Comparison of ENCODE assay signal across 13 cellular contexts in genomic region chr1:1857096-1857703, GRCh38. TPM values are rescaled to one million over a fixed set of nuclear protein-coding genes. Genes with fewer than 3 reads are reported as not detected.
DNase-seq lines count a peak whose midpoint lies in the region; ATAC-seq and TF ChIP-seq lines count a peak whose summit lies in the region.
"Had no signal": no experiment of that assay in that cellular context is flagged by ENCODE, and none has a peak within 500 bp of the region (broad histone marks: within the 10 kb centered on the region; RNA-seq: fewer than 3 reads in every experiment).

No MANE protein-coding gene starts in this region.

- H3K27ac Mint-ChIP-seq in CD4-positive, alpha-beta memory T cell, result peak overlapping the region; percentile 53 to 91 (median 83)
- peak overlapping the region; percentile 73 for H3K27ac Mint-ChIP-seq in progenitor cell of endocrine pancreas

- no peak for TF ChIP-seq CTCF in OCI-LY7 (conservative IDR thresholded peaks at IDR 0.05; ENCODE audit: low read length)
- no peak for TF ChIP-seq CTCF in progenitor cell of endocrine pancreas (IDR thresholded peaks at IDR 0.05; ENCODE audit: unreplicated experiment)

- H2AFZ ChIP-seq in OCI-LY7 (ENCODE audit: low read length), result no peak overlapping the region

- peaks cover 86% of the 10 kb centered on the region for H3K4me1 ChIP-seq in CD4-positive, alpha-beta memory T cell (ENCODE audit: insufficient read depth, low read length)
- peaks cover 66% of the 10 kb centered on the region for H3K4me1 ChIP-seq in OCI-LY7 (ENCODE audit: insufficient read depth, low read length, poor library complexity, severe bottlenecking)

- no peaks in the 10 kb centered on the region for H3K9me2 ChIP-seq in OCI-LY7 (ENCODE audit: insufficient read depth, low read length)

- CTCF ChIA-PET in CD4-positive, alpha-beta memory T cell (lab: Charles Lee; ENCODE audit: partially characterized antibody), result no interaction called here
- CTCF ChIA-PET in OCI-LY7 (lab: Charles Lee; ENCODE audit: unreplicated experiment), result no interaction called here

- intact Hi-C loops in CD4-positive, alpha-beta memory T cell (cut with micrococcal nuclease), result loop anchor here (5.0 to 10.0 kb wide), 2 partner anchors 35 to 52 kb away; partner anchors contain the start of gene GNB1
- intact Hi-C loops in OCI-LY7 (cut with micrococcal nuclease; ENCODE audit: unreplicated experiment) (no loop called here), head of caudate nucleus (cut with DNase I) (no loop called here)

- no peaks in the 10 kb centered on the region for H3K9me3 ChIP-seq in CD4-positive, alpha-beta memory T cell (ENCODE audit: control insufficient read depth in 1 of 2, low read length in 2 of 2)
- no peaks in the 10 kb centered on the region for H3K9me3 ChIP-seq in OCI-LY7 (ENCODE audit: low read length)

- H3K27ac ChIP-seq in CD4-positive, alpha-beta memory T cell (ENCODE audit: low read depth, low read length), result peak overlapping the region; percentile 24
- peak overlapping the region; percentile 44 for H3K27ac ChIP-seq in OCI-LY7 (ENCODE audit: low read depth, low read length, poor library complexity, severe bottlenecking)

- H4K20me1 ChIP-seq in OCI-LY7 (ENCODE audit: insufficient read depth, low read length), result peaks cover 31% of the 10 kb centered on the region; the same call in 1 of the 2 replicates

- H3K4me2 ChIP-seq in OCI-LY7 (ENCODE audit: low read length), result peak overlapping the region; percentile 35

- no peaks in the 10 kb centered on the region for H3K36me3 ChIP-seq in CD4-positive, alpha-beta memory T cell (ENCODE audit: insufficient read depth, low read length)
- H3K36me3 ChIP-seq in OCI-LY7 (ENCODE audit: insufficient read depth, low read length), result peaks cover 68% of the 10 kb centered on the region

- H3K27me3 ChIP-seq in CD4-positive, alpha-beta memory T cell (ENCODE audit: insufficient read depth, low read length), result no peaks in the 10 kb centered on the region

- POLR2A ChIA-PET in CD4-positive, alpha-beta memory T cell (lab: Charles Lee; ENCODE audit: partially characterized antibody), result interaction anchor here (0.6 kb wide), 1 partner anchor 41 kb away, joined by 3 read pairs; no protein-coding TSS in a partner anchor
- POLR2A ChIA-PET in OCI-LY7 (lab: Charles Lee), result no interaction called here

- peak overlapping the region in 4 of 8 donors; percentile 8 to 64 (median 18) for H3K4me3 Mint-ChIP-seq in CD4-positive, alpha-beta memory T cell
- H3K4me3 Mint-ChIP-seq in progenitor cell of endocrine pancreas (ENCODE audit: low read depth), result no peak overlapping the region

- peaks cover 100% of the 10 kb centered on the region for H3K79me2 ChIP-seq in OCI-LY7 (ENCODE audit: insufficient read depth, low read depth, low read length)

- TSS peak; percentile 3 for BruUV-seq in OCI-LY7 (replicated peaks; lab: Mats Ljungman, UMichigan)

- peaks cover 5 to 11% of the 10 kb centered on the region in 2 donors for H3K36me3 Mint-ChIP-seq in CD4-positive, alpha-beta memory T cell
- H3K36me3 Mint-ChIP-seq in progenitor cell of endocrine pancreas (ENCODE audit: insufficient read depth), result peaks cover 9% of the 10 kb centered on the region

- ATAC-seq in GM18907 (IDR thresholded peaks at IDR 0.05; ENCODE audit: unreplicated experiment), result no peak
- ATAC-seq in GM21381 (IDR thresholded peaks at IDR 0.05; ENCODE audit: unreplicated experiment), result no peak
- ATAC-seq: activated CD4-positive, CD25-positive, alpha-beta regulatory T cell treated with anti-CD3 and anti-CD28 coated beads, Interleukin-2, amount 50 U/mL, for 24 hours had no signal

- DNase-seq in CD4-positive, alpha-beta memory T cell, result no peak
- DNase-seq in OCI-LY7 (ENCODE audit: low spot score) (no peak), germinal center (ENCODE audit: low spot score) (peak; percentile 28), progenitor cell of endocrine pancreas (ENCODE audit: low spot score, unreplicated experiment) (no peak), head of caudate nucleus (no peak), amygdala (lab: John Stamatoyannopoulos, UW) (no peak)
- DNase-seq: H7; NCI-H1436; stimulated activated CD4-positive, alpha-beta T cell treated with anti-CD3 and anti-CD28 coated beads, Interleukin-2, amount 100 ng/mL, for 24 hours had no signal

- H3K4me1 Mint-ChIP-seq in CD4-positive, alpha-beta memory T cell, result peaks cover 51 to 87% (median 69%) of the 10 kb centered on the region in 4 donors
- H3K4me1 Mint-ChIP-seq in progenitor cell of endocrine pancreas (ENCODE audit: low read depth), result peaks cover 33% of the 10 kb centered on the region

- no peaks in the 10 kb centered on the region for H3K27me3 Mint-ChIP-seq in CD4-positive, alpha-beta memory T cell
- H3K27me3 Mint-ChIP-seq in progenitor cell of endocrine pancreas, result no peaks in the 10 kb centered on the region

- no peak overlapping the region for H3K4me3 ChIP-seq in CD4-positive, alpha-beta memory T cell (ENCODE audit: low read length in 2 of 2)
- no peak overlapping the region for H3K4me3 ChIP-seq in OCI-LY7 (ENCODE audit: low read depth, low read length, poor library complexity, severe bottlenecking)

- no peaks in the 10 kb centered on the region for H3K9me3 Mint-ChIP-seq in CD4-positive, alpha-beta memory T cell
- no peaks in the 10 kb centered on the region for H3K9me3 Mint-ChIP-seq in progenitor cell of endocrine pancreas (ENCODE audit: low read depth)

RNA-seq across cellular contexts. Expression of gene GNB1, which starts 33.7 kb away (rescaled TPM):
- 100 to 1,000 TPM; 257 to 276 TPM for total RNA-seq in CD4-positive, alpha-beta memory T cell
- 100 to 1,000 TPM in 1 of 2 donors, 10 to 100 TPM in 1; 70.9 to 137 TPM for polyA plus RNA-seq in CD4-positive, alpha-beta memory T cell
- total RNA-seq in OCI-LY7 (2014; rRNA removed; shearing (Covaris generic)), result 86.9 and 101 TPM in 2 replicates
- total RNA-seq in OCI-LY7 (2022) (502 and 563 TPM in 2 replicates), progenitor cell of endocrine pancreas (327 TPM in 2 replicates)

RNA-seq across cellular contexts. Expression of gene CALML6, which starts 57.9 kb away (rescaled TPM):
- total RNA-seq in CD4-positive, alpha-beta memory T cell, result under 1 TPM; 0.44 to 0.78 TPM
- polyA plus RNA-seq in CD4-positive, alpha-beta memory T cell, result not detected
- 0.54 and 0.88 TPM in 2 replicates for total RNA-seq in OCI-LY7 (2014; rRNA removed; shearing (Covaris generic))
- total RNA-seq in OCI-LY7 (2022) (2.4 and 5.1 TPM in 2 replicates), progenitor cell of endocrine pancreas (1.1 and 1.5 TPM in 2 replicates)
- total RNA-seq: mononuclear cell had no signal
